Comparison of ENCODE assay signal across 8 cellular contexts in the genomic region with DNA sequence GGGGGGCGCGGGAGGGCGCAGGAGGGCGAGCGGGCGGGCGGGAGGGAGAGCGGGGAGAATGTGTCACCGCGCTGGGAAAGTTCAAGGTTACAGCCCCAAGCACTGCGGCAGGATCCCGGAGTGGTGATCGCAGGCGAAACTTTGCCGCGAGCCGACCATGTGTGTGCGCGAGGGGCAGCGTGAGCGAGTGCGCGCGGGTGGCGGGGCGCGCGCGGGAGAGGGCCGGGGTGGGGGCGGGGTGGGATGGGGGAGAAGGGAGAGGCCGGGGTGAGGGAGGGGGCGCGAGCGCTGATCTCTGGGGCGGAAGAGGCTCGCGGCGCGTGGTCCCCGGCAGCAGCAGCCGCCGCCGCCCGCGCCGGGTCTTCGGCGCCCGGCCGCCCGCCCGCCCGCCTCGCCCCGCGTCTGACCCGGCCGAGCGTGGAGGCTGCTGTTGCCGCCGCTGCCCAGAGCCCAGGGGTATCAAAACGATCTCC. TPM values are rescaled to one million over a fixed set of nuclear protein-coding genes. Genes with fewer than 3 reads are reported as not detected.
DNase-seq lines count a peak whose midpoint lies in the region; ATAC-seq and TF ChIP-seq lines count a peak whose summit lies in the region.

A gene (minus strand): TSS at position 191 of the 473 bp plus-strand sequence. CDS start 630 bp downstream, outside the sequence.

- H3K27me3 ChIP-seq in MG63, result no peaks in the 10 kb centered on the region

- peaks cover 4% of the 10 kb centered on the region; the same call in 1 of the 2 replicates for H3K36me3 ChIP-seq in MG63

- H3K9me3 ChIP-seq in MG63, result no peaks in the 10 kb centered on the region

- CTCF ChIA-PET in GM10248 (lab: Yijun Ruan, JAX), result no interaction called here

- peak within 1 kb of the TSS; percentile 88 for H3K4me3 ChIP-seq in MG63

- peak; percentile 31 for DNase-seq in GM10248 (ENCODE audit: extremely low spot score)
- DNase-seq in MG63, result peak; percentile 100
- peak; percentile 49 for DNase-seq in amniotic epithelial cell (ENCODE audit: low read depth)
- DNase-seq in left cardiac atrium, result peak; percentile 62
- DNase-seq in posterior cingulate gyrus, result peak; percentile 33 to 93 (median 49)
- DNase-seq in NCI-H226, result no peak

- POLR2A ChIA-PET in GM10248 (lab: Yijun Ruan, JAX), result no interaction called here

- intact Hi-C loops in left cardiac atrium (cut with DNase I), result loop anchor here (5.0 kb wide), 3 partner anchors 33 to 217 kb away; no protein-coding TSS in a partner anchor
- intact Hi-C loops in posterior cingulate gyrus (cut with DNase I), result loop anchor here (5.0 kb wide), 1 partner anchor 38 kb away; no protein-coding TSS in a partner anchor

- TF ChIP-seq CTCF in GM10248 (IDR thresholded peaks at IDR 0.05; ENCODE audit: control extremely low read depth, extremely low read depth, low read depth, missing control alignments), result no peak

- ATAC-seq in left cardiac atrium, result peak; percentile 6 to 7
- ATAC-seq in GM18511 (IDR thresholded peaks at IDR 0.05; ENCODE audit: unreplicated experiment), result no peak
- ATAC-seq in HG03095 (IDR thresholded peaks at IDR 0.05; ENCODE audit: unreplicated experiment), result no peak

RNA-seq across cellular contexts. Expression of the gene that starts here (rescaled TPM):
- 47.3 and 62.1 TPM in 2 replicates for total RNA-seq in MG63 (2014; rRNA removed; shearing (Covaris generic); ENCODE audit: low replicate concordance)
- total RNA-seq in left cardiac atrium, result 100 to 1,000 TPM; 110 to 118 TPM

Comparison
In these comparisons a context has a peak if more than half of its experiments do, and no peak if none do; other contexts are left out.
1. ATAC-seq: peak in left cardiac atrium (2 of 2); none in GM18511 (single experiment) and HG03095 (single experiment).